Comparison of ENCODE assay signal across 20 cellular contexts in the genomic region with DNA sequence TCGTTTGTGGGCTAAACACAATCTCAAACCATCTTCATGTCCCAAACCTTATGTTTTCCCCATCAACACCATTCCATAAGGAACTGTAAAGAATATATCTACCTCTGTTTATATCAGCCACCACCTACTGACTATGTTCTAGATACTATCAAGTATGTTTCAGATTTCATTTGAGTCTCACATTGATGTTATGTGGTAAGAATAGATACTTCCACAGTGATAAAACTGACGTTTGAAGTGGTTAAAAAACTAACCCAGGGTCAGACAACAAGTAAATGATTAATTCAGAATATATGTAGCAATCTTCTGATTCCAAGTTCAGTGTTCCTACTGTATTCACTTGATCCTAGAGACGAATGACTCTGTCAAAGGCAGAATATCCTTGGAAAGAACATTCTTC.
A peak's percentile ranks its signal among the peaks of the same experiment; 100 is the strongest.
DNase-seq lines count a peak whose midpoint lies in the region; ATAC-seq, FAIRE-seq and TF ChIP-seq lines count a peak whose summit lies in the region.
"Had no signal": no experiment of that assay in that cellular context is flagged by ENCODE, and none has a peak within 500 bp of the region (broad histone marks: within the 10 kb centered on the region; RNA-seq: fewer than 3 reads in every experiment).

No MANE protein-coding gene starts in this region.

- peak; percentile 35 to 55 for TF ChIP-seq RAD21 in liver (IDR thresholded peaks at IDR 0.05)

- ATAC-seq in GM18867 (IDR thresholded peaks at IDR 0.05; ENCODE audit: unreplicated experiment) (peak; percentile 41), GM21423 (IDR thresholded peaks at IDR 0.05; ENCODE audit: unreplicated experiment) (peak; percentile 63)
- ATAC-seq: activated CD8-positive, alpha-beta memory T cell treated with anti-CD3 and anti-CD28 coated beads, Interleukin-2, amount 10 ng/mL, durations not matched to agents 7 days and 5 days; CD8-positive, alpha-beta T cell; PC-3; sciatic nerve had no signal

- WGBS in liver, result 22% methylated on average over 3 of the region's 3 CpGs

- no peak for TF ChIP-seq CTCF in liver (IDR thresholded peaks at IDR 0.05; ENCODE audit: low read depth, low read length, missing input control)
- no peak for TF ChIP-seq CTCF in Peyer's patch (IDR thresholded peaks at IDR 0.05)

- no peak for TF ChIP-seq POLR2A in GM12892 (IDR thresholded peaks at IDR 0.05; ENCODE audit: low read depth, low read length)
- TF ChIP-seq POLR2A in Peyer's patch (IDR thresholded peaks at IDR 0.05), result no peak

- FAIRE-seq in GM12892 (lab: Jason Lieb, UNC), result no peak

- H3K9me3 ChIP-seq in liver (ENCODE audit: control insufficient read depth in 4 of 4, low read length in 3 of 4), result no peaks in the 10 kb centered on the region
- H3K9me3 ChIP-seq in Peyer's patch, result no peaks in the 10 kb centered on the region

- H3K4me3 ChIP-seq in liver (ENCODE audit: low read depth in 1 of 3, low read length in 3 of 3) (peak overlapping the region in 2 of 3 donors; percentile 11 to 23), Peyer's patch (peak overlapping the region in 1 of 4 donors; percentile 8)

- H3K27me3 ChIP-seq in liver (ENCODE audit: control insufficient read depth in 4 of 4, insufficient read depth in 4 of 4, low read length in 3 of 4), result no peaks in the 10 kb centered on the region
- H3K27me3 ChIP-seq in Peyer's patch, result no peaks in the 10 kb centered on the region

- H3K36me3 ChIP-seq in liver (ENCODE audit: control insufficient read depth in 4 of 4, insufficient read depth in 3 of 4, low read depth in 1 of 4, low read length in 3 of 4) (no peaks in the 10 kb centered on the region), Peyer's patch (no peaks in the 10 kb centered on the region)

- DNase-seq in HT-29 (ENCODE audit: low spot score), result peak; percentile 16
- no peak for DNase-seq in GM12892 (ENCODE audit: insufficient read length)
- no peak for DNase-seq in activated CD8-positive, alpha-beta memory T cell treated with anti-CD3 and anti-CD28 coated beads for 24 hours
- no peak for DNase-seq in Peyer's patch
- DNase-seq: activated CD8-positive, alpha-beta memory T cell treated with anti-CD3 and anti-CD28 coated beads, Interleukin-2, amount 10 ng/mL, durations not matched to agents 7 days and 5 days; activated effector memory CD4-positive, alpha-beta T cell treated with anti-CD3 and anti-CD28 coated beads, Interleukin-2, amount 50 U/mL, for 16 hours; CD8-positive, alpha-beta T cell; DMS79; effector CD4-positive, alpha-beta T cell; head of caudate nucleus; KG1; naive B cell; NCI-H1092; NCI-H2107; NCI-H69; PC-3 had no signal

- peak overlapping the region; percentile 74 to 84 for H3K27ac ChIP-seq in liver (ENCODE audit: low read depth in 1 of 2, low read length in 2 of 2)
- peak overlapping the region in 1 of 4 donors; percentile 59 for H3K27ac ChIP-seq in Peyer's patch

- H3K9ac ChIP-seq in liver (ENCODE audit: low read depth in 1 of 2, low read length in 2 of 2), result peak overlapping the region in 1 of 2 donors; percentile 57

- H3K4me1 ChIP-seq in liver (ENCODE audit: control insufficient read depth in 4 of 4, insufficient read depth in 4 of 4, low read length in 3 of 4) (peaks cover 11 to 57% (median 30%) of the 10 kb centered on the region in 4 donors), Peyer's patch (no peaks in the 10 kb centered on the region)

TF ChIP-seq in liver, 16 proteins besides CTCF, POLR2A, EP300 and RAD21:
- TF ChIP-seq HNF4A (conservative IDR thresholded peaks at IDR 0.05) (peak; percentile 56 to 69), JUND (IDR thresholded peaks at IDR 0.05) (peak in 1 of 2 donors; percentile 61), FOXA2 (IDR thresholded peaks at IDR 0.05) (peak; percentile 9), NR2F2 (IDR thresholded peaks at IDR 0.05) (peak; percentile 13), TAF1 (conservative IDR thresholded peaks at IDR 0.05) (peak; percentile 21), REST (IDR thresholded peaks at IDR 0.05) (no peak), SP1 (IDR thresholded peaks at IDR 0.05) (peak; percentile 57), HNF4G (IDR thresholded peaks at IDR 0.05) (no peak), GABPA (IDR thresholded peaks at IDR 0.05 in 1 of 2, conservative IDR thresholded peaks at IDR 0.05 in 1 of 2) (no peak), FOXA1 (IDR thresholded peaks at IDR 0.05) (no peak), EGR1 (IDR thresholded peaks at IDR 0.05; ENCODE audit: low read depth in 2 of 2) (no peak), RXRA (IDR thresholded peaks at IDR 0.05) (peak; percentile 56 to 58)
- TF ChIP-seq, protein P1, sequence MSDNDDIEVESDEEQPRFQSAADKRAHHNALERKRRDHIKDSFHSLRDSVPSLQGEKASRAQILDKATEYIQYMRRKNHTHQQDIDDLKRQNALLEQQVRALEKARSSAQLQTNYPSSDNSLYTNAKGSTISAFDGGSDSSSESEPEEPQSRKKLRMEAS (IDR thresholded peaks at IDR 0.05), result peak; percentile 42
